In the genomic region with DNA sequence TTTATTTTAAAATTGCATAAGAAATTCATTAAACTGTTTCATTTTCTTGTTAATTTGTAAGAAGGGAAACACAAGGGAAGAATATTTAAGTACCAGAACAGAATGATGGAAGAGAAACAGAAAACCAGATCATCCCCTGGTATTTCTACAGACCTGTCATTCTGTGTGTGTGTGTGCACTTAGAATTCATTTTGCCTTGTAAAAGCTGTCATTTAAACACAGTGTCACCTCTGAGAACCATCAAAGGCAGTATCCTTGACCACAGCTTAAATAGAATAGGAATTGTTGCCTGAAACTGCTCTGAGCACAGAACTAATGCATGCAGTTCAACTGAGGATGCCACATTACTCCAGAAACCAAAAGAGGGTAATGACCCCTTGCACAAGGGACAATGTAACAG, we compare ENCODE assay signal across 18 cellular contexts. TPM values are rescaled to one million over a fixed set of nuclear protein-coding genes. Genes with fewer than 3 reads are reported as not detected.
A peak's percentile ranks its signal among the peaks of the same experiment; 100 is the strongest.
DNase-seq lines count a peak whose midpoint lies in the region; ATAC-seq, FAIRE-seq and TF ChIP-seq lines count a peak whose summit lies in the region.
"Had no signal": no experiment of that assay in that cellular context is flagged by ENCODE, and none has a peak within 500 bp of the region (broad histone marks: within the 10 kb centered on the region; RNA-seq: fewer than 3 reads in every experiment).

No MANE protein-coding gene starts in this region.

- H3K27ac ChIP-seq in GM23248 (no peak overlapping the region), astrocyte (ENCODE audit: low read depth, low read length) (no peak overlapping the region)
- H3K27ac ChIP-seq: C4-2B had no signal

- no peaks in the 10 kb centered on the region for H3K27me3 ChIP-seq in GM23248 (replicated peaks; ENCODE audit: insufficient read depth)
- H3K27me3 ChIP-seq in Loucy (ENCODE audit: insufficient read depth, low read length, poor library complexity, severe bottlenecking), result no peaks in the 10 kb centered on the region
- H3K27me3 ChIP-seq in astrocyte (ENCODE audit: insufficient read depth, low read length), result no peaks in the 10 kb centered on the region
- no peaks in the 10 kb centered on the region for H3K27me3 ChIP-seq in skeletal muscle satellite cell (ENCODE audit: control insufficient read depth, insufficient read depth, low read length)
- H3K27me3 ChIP-seq: BE2C had no signal

- H3F3A ChIP-seq in GM23248 (ENCODE audit: insufficient read depth), result peaks cover 15% of the 10 kb centered on the region
- no peaks in the 10 kb centered on the region for H3F3A ChIP-seq in Loucy (ENCODE audit: low read depth)

- no peak for FAIRE-seq in astrocyte (lab: Jason Lieb, UNC)
- FAIRE-seq: A204.1, D721Med, GM12892 had no signal

- H3K4me2 ChIP-seq in GM23248 (ENCODE audit: unreplicated experiment) (peak overlapping the region; percentile 22), Loucy (ENCODE audit: low read depth, low read length, poor library complexity, severe bottlenecking) (no peak overlapping the region), astrocyte (ENCODE audit: low read length) (peak overlapping the region; percentile 59), skeletal muscle satellite cell (ENCODE audit: low read length) (peak overlapping the region; percentile 13)

- TF ChIP-seq CTCF in Loucy (conservative IDR thresholded peaks at IDR 0.05; ENCODE audit: low read length) (no peak), astrocyte (IDR thresholded peaks at IDR 0.05; ENCODE audit: insufficient read depth, low read depth, low read length) (no peak), mucosa of descending colon (IDR thresholded peaks at IDR 0.05) (no peak)

- no peaks in the 10 kb centered on the region for H3K36me3 Mint-ChIP-seq in astrocyte (ENCODE audit: low read depth, unreplicated experiment)
- H3K36me3 Mint-ChIP-seq: CD4-positive, alpha-beta memory T cell had no signal

- H3K9me3 Mint-ChIP-seq in astrocyte (ENCODE audit: unreplicated experiment), result no peaks in the 10 kb centered on the region
- H3K9me3 Mint-ChIP-seq: CD4-positive, alpha-beta memory T cell had no signal

- no peaks in the 10 kb centered on the region for H4K20me1 ChIP-seq in GM23248 (ENCODE audit: insufficient read depth)
- H4K20me1 ChIP-seq in Loucy (ENCODE audit: insufficient read depth, low read length, poor library complexity, severe bottlenecking), result no peaks in the 10 kb centered on the region
- H4K20me1 ChIP-seq in astrocyte (ENCODE audit: insufficient read depth, low read length), result no peaks in the 10 kb centered on the region

- in situ Hi-C loops in GM23248 (cut with MboI), result no loop called here

- peaks cover 14% of the 10 kb centered on the region for H3K4me1 Mint-ChIP-seq in astrocyte (ENCODE audit: low read depth, unreplicated experiment)
- H3K4me1 Mint-ChIP-seq: CD4-positive, alpha-beta memory T cell had no signal

- peak overlapping the region; percentile 17; the same call in 1 of the 2 replicates for H3K4me3 ChIP-seq in GM23248
- H3K4me3 ChIP-seq in Loucy (ENCODE audit: low read length, poor library complexity, severe bottlenecking), result no peak overlapping the region
- H3K4me3 ChIP-seq in astrocyte (ENCODE audit: insufficient read depth, low read depth, low read length), result no peak overlapping the region
- no peak overlapping the region for H3K4me3 ChIP-seq in skeletal muscle satellite cell (ENCODE audit: low read length)
- no peak overlapping the region for H3K4me3 ChIP-seq in mucosa of descending colon

- H3K36me3 ChIP-seq in GM23248 (ENCODE audit: low read depth) (no peaks in the 10 kb centered on the region), Loucy (ENCODE audit: insufficient read depth, low read length) (no peaks in the 10 kb centered on the region), astrocyte (ENCODE audit: insufficient read depth, low read length) (no peaks in the 10 kb centered on the region), skeletal muscle satellite cell (ENCODE audit: insufficient read depth, low read length) (no peaks in the 10 kb centered on the region), mucosa of descending colon (ENCODE audit: low read depth) (no peaks in the 10 kb centered on the region)
- H3K36me3 ChIP-seq: BE2C had no signal

- no peak for ATAC-seq in mucosa of descending colon
- no peak for ATAC-seq in HG03520 (IDR thresholded peaks at IDR 0.05; ENCODE audit: unreplicated experiment)
- ATAC-seq: HCT116 had no signal

- DNase-seq in GM23248 (no peak), astrocyte (ENCODE audit: low read depth) (no peak), mucosa of descending colon (no peak), SIG-M5 (lab: John Stamatoyannopoulos, UW) (no peak)
- DNase-seq: BE2C; CD4-positive, alpha-beta memory T cell; DMS153; DND-41; GDM1 had no signal

- H3K9ac ChIP-seq in GM23248 (no peak overlapping the region), Loucy (ENCODE audit: low read depth, low read length, poor library complexity, severe bottlenecking) (no peak overlapping the region), astrocyte (ENCODE audit: low read length) (no peak overlapping the region), skeletal muscle satellite cell (ENCODE audit: low read depth, low read length) (no peak overlapping the region)

- no peak overlapping the region for H2AFZ ChIP-seq in GM23248
- peak overlapping the region; percentile 51 for H2AFZ ChIP-seq in Loucy (ENCODE audit: low read length)
- H2AFZ ChIP-seq in astrocyte (ENCODE audit: low read depth, low read length), result no peak overlapping the region

- no peak overlapping the region for H3K27ac Mint-ChIP-seq in astrocyte (ENCODE audit: unreplicated experiment)
- H3K27ac Mint-ChIP-seq: CD4-positive, alpha-beta memory T cell had no signal

- no peak overlapping the region for H3K4me3 Mint-ChIP-seq in astrocyte (ENCODE audit: unreplicated experiment)
- H3K4me3 Mint-ChIP-seq: CD4-positive, alpha-beta memory T cell had no signal

- no peaks in the 10 kb centered on the region for H3K27me3 Mint-ChIP-seq in astrocyte (ENCODE audit: low read depth, unreplicated experiment)

- H3K79me2 ChIP-seq in GM23248 (ENCODE audit: insufficient read depth) (no peaks in the 10 kb centered on the region), Loucy (ENCODE audit: insufficient read depth, low read length) (no peaks in the 10 kb centered on the region), astrocyte (ENCODE audit: insufficient read depth, low read length) (no peaks in the 10 kb centered on the region)

- H3K4me1 ChIP-seq in GM23248 (ENCODE audit: insufficient read depth) (peaks cover 22% of the 10 kb centered on the region), Loucy (ENCODE audit: insufficient read depth, low read length, poor library complexity, severe bottlenecking) (peaks cover 10% of the 10 kb centered on the region), astrocyte (ENCODE audit: insufficient read depth, low read length) (peaks cover 13% of the 10 kb centered on the region), skeletal muscle satellite cell (ENCODE audit: control insufficient read depth, insufficient read depth, low read length) (peaks cover 9% of the 10 kb centered on the region), mucosa of descending colon (ENCODE audit: low read depth) (no peaks in the 10 kb centered on the region)

- no peaks in the 10 kb centered on the region for H3K9me3 ChIP-seq in GM23248 (ENCODE audit: low read depth)
- no peaks in the 10 kb centered on the region for H3K9me3 ChIP-seq in Loucy (ENCODE audit: insufficient read depth, low read depth, low read length)
- H3K9me3 ChIP-seq in astrocyte (ENCODE audit: insufficient read depth, low read depth, low read length), result no peaks in the 10 kb centered on the region
- H3K9me3 ChIP-seq in skeletal muscle satellite cell (replicated peaks; ENCODE audit: low read length), result no peaks in the 10 kb centered on the region
- no peaks in the 10 kb centered on the region for H3K9me3 ChIP-seq in mucosa of descending colon
- H3K9me3 ChIP-seq: BE2C had no signal

- H3K9me2 ChIP-seq in GM23248 (ENCODE audit: insufficient read depth) (no peaks in the 10 kb centered on the region), Loucy (replicated peaks; ENCODE audit: low read depth, low read length) (no peaks in the 10 kb centered on the region)

- intact Hi-C loops in mucosa of descending colon (cut with DNase I, micrococcal nuclease), result no loop called here

RNA-seq across cellular contexts. Expression of a gene that starts 6.8 kb away (rescaled TPM):
- 1.8 and 3.8 TPM in 2 replicates for total RNA-seq in GM23248 (2014; rRNA removed; shearing (Covaris generic))
- 1.8 TPM in 2 replicates for polyA plus RNA-seq in GM23248 (2016; fragmentation: Nextera tagmentation; extraction: Ambion mirVana)
- total RNA-seq in astrocyte (3.6 and 3.9 TPM in 2 replicates), mucosa of descending colon (1 to 10 TPM; 2.8 to 7.2 (median 2.9) TPM)
- 1.3 and 1.5 TPM in 2 replicates for total RNA-seq in skeletal muscle satellite cell (2012; rRNA removed)

RNA-seq across cellular contexts. Expression of a gene that starts 37.4 kb away (rescaled TPM):
- total RNA-seq in GM23248 (2014; rRNA removed; shearing (Covaris generic)), result not detected in 2 replicates
- polyA plus RNA-seq in GM23248 (2016; fragmentation: Nextera tagmentation; extraction: Ambion mirVana), result not detected in 2 replicates
- total RNA-seq in astrocyte, result 0.14 and 0.23 TPM in 2 replicates
- total RNA-seq in skeletal muscle satellite cell (2012; rRNA removed), result not detected in 2 replicates
- 1 to 10 TPM; 3.7 to 6.7 (median 5.1) TPM for total RNA-seq in mucosa of descending colon
- total RNA-seq: CD4-positive, alpha-beta memory T cell; HT1080 had no signal
- polyA plus RNA-seq: CD4-positive, alpha-beta memory T cell had no signal
